Comparison of ENCODE assay signal across 22 cellular contexts in the genomic region with DNA sequence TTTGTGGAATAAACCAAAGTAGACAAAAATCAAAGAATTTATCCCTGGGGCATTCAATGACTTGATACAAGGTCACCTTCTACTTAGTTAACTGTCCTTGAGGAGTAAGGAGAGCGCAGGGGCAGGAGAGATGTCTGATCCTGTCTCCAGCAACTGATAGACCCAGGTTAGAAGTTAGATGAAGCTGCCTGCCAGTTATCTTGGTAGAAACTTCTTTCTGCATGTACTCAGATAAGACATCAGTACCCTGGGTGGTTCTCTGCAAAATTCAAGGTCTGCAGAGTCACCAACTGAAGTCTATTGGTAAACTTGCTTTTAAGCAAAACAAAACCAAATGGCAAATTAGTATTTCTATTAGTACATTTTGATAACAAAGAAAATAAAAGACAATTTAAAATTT. TPM values are rescaled to one million over a fixed set of nuclear protein-coding genes. Genes with fewer than 3 reads are reported as not detected.
DNase-seq lines count a peak whose midpoint lies in the region; ATAC-seq, FAIRE-seq and TF ChIP-seq lines count a peak whose summit lies in the region.
"Had no signal": no experiment of that assay in that cellular context is flagged by ENCODE, and none has a peak within 500 bp of the region (broad histone marks: within the 10 kb centered on the region; RNA-seq: fewer than 3 reads in every experiment).

No MANE protein-coding gene starts in this region.

- 0 out of 4 replicates have a peak, but pooled peaks of 1 of the 2 experiments have one; percentile 9 for TF ChIP-seq RAD21 in K562 (CRISPR knock-in tag; conservative IDR thresholded peaks at IDR 0.05 in 1 of 2, IDR thresholded peaks at IDR 0.05 in 1 of 2)

- intact Hi-C loops in K562 (cut with micrococcal nuclease) = no loop called here
- intact Hi-C loops in vagina (cut with DNase I) = no loop called here
- intact Hi-C loops in left ventricle myocardium inferior (cut with micrococcal nuclease) = no loop called here
- intact Hi-C loops in esophagus muscularis mucosa (cut with DNase I) = no loop called here

- peak; percentile 92 for FAIRE-seq in K562 (lab: Jason Lieb, UNC)

- no peak overlapping the region; the same call in 1 of the 2 replicates for H3K4me2 ChIP-seq in K562 (ENCODE audit: insufficient read depth, low read length)
- H3K4me2 ChIP-seq: PC-9 had no signal

- TF ChIP-seq EP300 in K562 (IDR thresholded peaks at IDR 0.05; ENCODE audit: low read length) = peak; percentile 95
- no peak for TF ChIP-seq EP300 in esophagus muscularis mucosa (IDR thresholded peaks at IDR 0.05)

- POLR2A ChIA-PET in K562 (lab: Yijun Ruan, JAX) = interaction anchor here (0.6 to 1.4 kb wide), 3 partner anchors 9 to 163 kb away, joined by 3 to 6 read pairs (median 3); no protein-coding TSS in a partner anchor

- no peak for TF ChIP-seq CTCF in K562 (IDR thresholded peaks at IDR 0.05 in 2 of 3, conservative IDR thresholded peaks at IDR 0.05 in 1 of 3; ENCODE audit: insufficient read depth in 2 of 3, low read depth in 1 of 3, low read length in 3 of 3)
- TF ChIP-seq CTCF in vagina (IDR thresholded peaks at IDR 0.05) = no peak
- TF ChIP-seq CTCF in left ventricle myocardium inferior (IDR thresholded peaks at IDR 0.05; ENCODE audit: borderline replicate concordance) = no peak
- no peak for TF ChIP-seq CTCF in esophagus muscularis mucosa (IDR thresholded peaks at IDR 0.05)

- peak overlapping the region; percentile 41; the same call in 1 of the 2 replicates for H2AFZ ChIP-seq in K562 (ENCODE audit: low read depth, low read length)
- H2AFZ ChIP-seq: PC-9 had no signal

- BruUV-seq in K562 (replicated peaks; lab: Mats Ljungman, UMichigan) = no TSS peak

- H3K9me1 ChIP-seq in K562 (ENCODE audit: control insufficient read depth, insufficient read depth, low read length) = no peaks in the 10 kb centered on the region

- DNase-seq in OCI-M1 (lab: John Stamatoyannopoulos, UW) = peak; percentile 76
- DNase-seq in K562 (ENCODE audit: extremely low read depth in 1 of 4, low spot score in 3 of 4) = peak; percentile 74 to 82 (median 78)
- DNase-seq in medulla oblongata (ENCODE audit: extremely low spot score) = peak; percentile 41
- DNase-seq in vagina (ENCODE audit: extremely low spot score in 2 of 2) = no peak
- DNase-seq in left ventricle myocardium inferior = no peak
- no peak for DNase-seq in esophagus muscularis mucosa (ENCODE audit: extremely low spot score)
- no peak for DNase-seq in cerebellum (ENCODE audit: low spot score)
- DNase-seq: DMS79 treated with DMSO at 0.1 percent for 48 hours, H9, IMR-90, Karpas-422, MG63, NCI-H1048, NCI-H1436, NCI-H1930, NCI-H226, NCI-H524, NCI-H82, PC-9, SIG-M5 had no signal

- 0% methylated on average over 1 of the region's 1 CpG for WGBS in K562 (ENCODE audit: insufficient coverage, low coverage, missing lambda C conversion rate)
- WGBS in esophagus muscularis mucosa = 89% methylated on average over 1 of the region's 1 CpG

- in situ Hi-C loops in K562 (cut with MboI) = no loop called here

- H3K4me3 ChIP-seq in K562 = no peak overlapping the region
- H3K4me3 ChIP-seq in vagina = no peak overlapping the region
- H3K4me3 ChIP-seq in left ventricle myocardium inferior = no peak overlapping the region
- H3K4me3 ChIP-seq in esophagus muscularis mucosa = no peak overlapping the region
- H3K4me3 ChIP-seq: MG63, PC-9 had no signal

- no peaks in the 10 kb centered on the region for H3K79me2 ChIP-seq in K562 (ENCODE audit: control insufficient read depth, insufficient read depth, low read length)

- peak; percentile 81 for ATAC-seq in K562

- CTCF ChIA-PET in K562 (lab: Yijun Ruan, JAX; ENCODE audit: low intra/inter-chr PET ratio) = interaction anchor here (0.5 kb wide), 1 partner anchor 19 kb away, joined by 6 read pairs; no protein-coding TSS in a partner anchor

- H3K4me1 ChIP-seq in K562 (replicated peaks in 1 of 2; ENCODE audit: control insufficient read depth in 2 of 2, insufficient read depth in 2 of 2, low read length in 2 of 2) (peaks cover 12 to 20% of the 10 kb centered on the region in 2 experiments; a peak in 4 of 5 replicates), vagina (peaks cover 14% of the 10 kb centered on the region), left ventricle myocardium inferior (peaks cover 21% of the 10 kb centered on the region), esophagus muscularis mucosa (peaks cover 0 to 17% (median 16%) of the 10 kb centered on the region in 4 donors)

- H3K9me3 ChIP-seq in K562 (replicated peaks; ENCODE audit: control insufficient read depth, insufficient read depth, low read depth, low read length) (no peaks in the 10 kb centered on the region), vagina (no peaks in the 10 kb centered on the region), left ventricle myocardium inferior (replicated peaks) (no peaks in the 10 kb centered on the region), esophagus muscularis mucosa (no peaks in the 10 kb centered on the region)
- H3K9me3 ChIP-seq: MG63 had no signal

- H3K9ac ChIP-seq in K562 (ENCODE audit: insufficient read depth in 1 of 2, low read depth in 2 of 2, low read length in 2 of 2) = no peak overlapping the region; a peak in 1 of 4 replicates

- TF ChIP-seq POLR2A in K562 (conservative IDR thresholded peaks at IDR 0.05) = no peak
- TF ChIP-seq POLR2A in vagina (IDR thresholded peaks at IDR 0.05) = no peak
- TF ChIP-seq POLR2A in esophagus muscularis mucosa (IDR thresholded peaks at IDR 0.05; ENCODE audit: low read depth) = no peak

- H3K27me3 ChIP-seq in K562 (ENCODE audit: control insufficient read depth in 2 of 2, insufficient read depth in 2 of 2, low read length in 2 of 2) = no peaks in the 10 kb centered on the region
- no peaks in the 10 kb centered on the region for H3K27me3 ChIP-seq in vagina
- H3K27me3 ChIP-seq in left ventricle myocardium inferior (ENCODE audit: low read depth) = peaks cover 27% of the 10 kb centered on the region
- peaks cover 0 to 17% (median 3%) of the 10 kb centered on the region in 4 donors for H3K27me3 ChIP-seq in esophagus muscularis mucosa
- H3K27me3 ChIP-seq: MG63 had no signal

- peak overlapping the region; percentile 29; the same call in 2 of the 3 replicates for H3K27ac ChIP-seq in K562 (ENCODE audit: extremely low read depth, low read depth, low read length)
- H3K27ac ChIP-seq in vagina = peak overlapping the region; percentile 30
- H3K27ac ChIP-seq in left ventricle myocardium inferior (replicated peaks) = no peak overlapping the region
- no peak overlapping the region for H3K27ac ChIP-seq in esophagus muscularis mucosa (replicated peaks in 1 of 4)
- H3K27ac ChIP-seq: HL-60, PC-9, RWPE1 had no signal

- H4K20me1 ChIP-seq in K562 (replicated peaks; ENCODE audit: control insufficient read depth, insufficient read depth, low read length) = no peaks in the 10 kb centered on the region

- H3K36me3 ChIP-seq in K562 (ENCODE audit: control insufficient read depth, insufficient read depth, low read length) (no peaks in the 10 kb centered on the region), vagina (no peaks in the 10 kb centered on the region), left ventricle myocardium inferior (no peaks in the 10 kb centered on the region), esophagus muscularis mucosa (no peaks in the 10 kb centered on the region)
- H3K36me3 ChIP-seq: MG63 had no signal

TF ChIP-seq in K562, 482 proteins besides CTCF, POLR2A, EP300 and RAD21 (continues in another document):
- TF ChIP-seq ZNF184 (CRISPR knock-in tag; IDR thresholded peaks at IDR 0.05) = no peak
- TF ChIP-seq STAT5A (IDR thresholded peaks at IDR 0.05; ENCODE audit: borderline replicate concordance, low read length) = peak; percentile 56; the same call in 1 of the 2 replicates
- TF ChIP-seq, protein P1, sequence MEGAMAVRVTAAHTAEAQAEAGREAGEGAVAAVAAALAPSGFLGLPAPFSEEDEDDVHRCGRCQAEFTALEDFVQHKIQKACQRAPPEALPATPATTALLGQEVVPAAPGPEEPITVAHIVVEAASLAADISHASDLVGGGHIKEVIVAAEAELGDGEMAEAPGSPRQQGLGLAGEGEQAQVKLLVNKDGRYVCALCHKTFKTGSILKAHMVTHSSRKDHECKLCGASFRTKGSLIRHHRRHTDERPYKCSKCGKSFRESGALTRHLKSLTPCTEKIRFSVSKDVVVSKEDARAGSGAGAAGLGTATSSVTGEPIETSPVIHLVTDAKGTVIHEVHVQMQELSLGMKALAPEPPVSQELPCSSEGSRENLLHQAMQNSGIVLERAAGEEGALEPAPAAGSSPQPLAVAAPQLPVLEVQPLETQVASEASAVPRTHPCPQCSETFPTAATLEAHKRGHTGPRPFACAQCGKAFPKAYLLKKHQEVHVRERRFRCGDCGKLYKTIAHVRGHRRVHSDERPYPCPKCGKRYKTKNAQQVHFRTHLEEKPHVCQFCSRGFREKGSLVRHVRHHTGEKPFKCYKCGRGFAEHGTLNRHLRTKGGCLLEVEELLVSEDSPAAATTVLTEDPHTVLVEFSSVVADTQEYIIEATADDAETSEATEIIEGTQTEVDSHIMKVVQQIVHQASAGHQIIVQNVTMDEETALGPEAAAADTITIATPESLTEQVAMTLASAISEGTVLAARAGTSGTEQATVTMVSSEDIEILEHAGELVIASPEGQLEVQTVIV (CRISPR knock-in tag; IDR thresholded peaks at IDR 0.05; ENCODE audit: borderline replicate concordance) = no peak
- TF ChIP-seq ELF2 (CRISPR knock-in tag; IDR thresholded peaks at IDR 0.05) = no peak
- TF ChIP-seq ZC3H8 (IDR thresholded peaks at IDR 0.05) = no peak
- TF ChIP-seq E2F3 (CRISPR knock-in tag; IDR thresholded peaks at IDR 0.05) = no peak

RNA-seq across cellular contexts. Expression of gene SGK1, which starts 2.7 kb away (rescaled TPM):
- total RNA-seq in K562 (2011; cell fraction: chromatin; rRNA removed; ENCODE audit: low replicate concordance) = 35.0 and 54.6 TPM in 2 replicates
- 17.8 and 31.9 TPM in 2 replicates for total RNA-seq in K562 (2011; cell fraction: nucleolus; rRNA removed)
- total RNA-seq in K562 (2011; cell fraction: nucleoplasm; rRNA removed) = 34.4 and 40.1 TPM in 2 replicates
- total RNA-seq in K562 (2014; rRNA removed) (4.9 and 7.7 TPM in 2 replicates), K562 (2014; rRNA removed; fragmentation: Illumina TruSeq; extraction: Trizol) (3.7 and 4.1 TPM in 2 replicates), K562 (2015; rRNA removed; fragmentation: Illumina TruSeq; extraction: Trizol) (5.0 and 7.2 TPM in 2 replicates), K562 (2021) (3.7 and 4.3 TPM in 2 replicates), vagina (608 TPM), left ventricle myocardium inferior (25.8 TPM), esophagus muscularis mucosa (10 to 100 TPM; 30.7 to 52.8 (median 43.9) TPM), cerebellum (55.3 TPM)
- polyA plus RNA-seq in K562 (2011; rRNA removed) (3.5 and 3.8 TPM in 2 replicates), K562 (2014; fragmentation: Illumina TruSeq; extraction: Trizol) (3.3 and 3.9 TPM in 2 replicates), K562 (2014; fragmentation: Nextera tagmentation; extraction: Ambion mirVana) (1 to 10 TPM; 3.5 to 3.9 TPM), K562 (2014; rRNA removed) (4.5 and 7.8 TPM in 2 replicates)
- 3.9 and 4.2 TPM in 2 replicates for polyA plus RNA-seq in K562 (2011; cell fraction: cytosol; rRNA removed)
- polyA plus RNA-seq in K562 (2011; cell fraction: nucleus; rRNA removed) = 29.7 and 31.8 TPM in 2 replicates
- 8.4 and 8.8 TPM in 2 replicates for polyA plus RNA-seq in K562 (2012)
- polyA minus RNA-seq in K562 (2011; rRNA and poly(A)+ RNA removed) = 5.2 and 6.6 TPM in 2 replicates
- polyA minus RNA-seq in K562 (2011; cell fraction: cytosol; rRNA and poly(A)+ RNA removed) = 6.8 and 10.6 TPM in 2 replicates
- polyA minus RNA-seq in K562 (2011; cell fraction: nucleus; rRNA and poly(A)+ RNA removed) = 23.8 and 32.1 TPM in 2 replicates

Comparison
In these comparisons a context has a peak if more than half of its experiments do, and no peak if none do; other contexts are left out.
1. DNase-seq: peak in OCI-M1 (single experiment), K562 (4 of 4) and medulla oblongata (single experiment); none in vagina (0 of 2), left ventricle myocardium inferior (single experiment), esophagus muscularis mucosa (single experiment) and cerebellum (single experiment).
2. H3K27ac ChIP-seq: peak in K562 (single experiment) and vagina (single experiment); none in left ventricle myocardium inferior (single experiment) and esophagus muscularis mucosa (0 of 4).
3. RNA of gene SGK1, which starts 2.7 kb away (total RNA-seq): 608 TPM in vagina (single experiment); 55.3 TPM in cerebellum (single experiment), 30.7 to 52.8 TPM in esophagus muscularis mucosa, 25.8 TPM in left ventricle myocardium inferior (single experiment) and 3.7 to 54.6 TPM in K562; every median in the first group is over 10 times any median in the second.